8 cellular contexts compared by ENCODE assay signal in the genomic region with DNA sequence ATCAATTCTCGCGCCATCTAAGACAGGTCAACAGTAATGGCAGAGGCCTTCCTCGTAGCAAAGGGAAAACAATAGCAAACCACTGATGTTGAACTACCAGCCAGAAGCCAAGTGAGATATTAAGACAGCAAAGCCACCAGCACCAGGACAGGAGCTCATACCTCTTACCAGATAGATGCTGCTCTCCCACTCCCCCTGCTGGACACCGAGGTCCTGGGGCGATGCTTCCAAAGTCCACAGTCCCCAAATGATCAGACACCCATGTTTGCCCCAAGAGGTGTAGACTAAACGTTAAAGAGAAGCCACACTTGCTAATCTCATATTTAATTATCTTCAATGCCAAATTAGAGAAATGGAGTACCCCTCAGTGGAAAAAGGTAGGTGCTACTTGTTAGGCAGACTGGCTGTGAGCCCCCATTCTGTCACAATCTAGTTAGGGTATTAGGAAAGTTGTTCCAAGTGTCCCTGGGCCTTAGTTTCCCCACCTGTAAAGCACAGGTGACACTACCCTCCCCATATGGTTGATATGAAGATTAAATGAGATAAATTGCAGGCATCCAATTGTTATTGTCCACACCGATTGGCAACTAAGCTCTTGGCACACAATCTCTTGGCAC. TPM values are rescaled to one million over a fixed set of nuclear protein-coding genes. Genes with fewer than 3 reads are reported as not detected.
DNase-seq lines count a peak whose midpoint lies in the region; ATAC-seq and TF ChIP-seq lines count a peak whose summit lies in the region.

No MANE protein-coding gene starts in this region.

- H3K27me3 ChIP-seq in BE2C: no peaks in the 10 kb centered on the region
- H3K27me3 ChIP-seq in gastroesophageal sphincter: no peaks in the 10 kb centered on the region

- WGBS in gastroesophageal sphincter (ENCODE audit: low coverage in 1 of 2), 2 donors: 44 to 57% methylated on average over 5 to 6 of the region's 7 CpGs

- no peak overlapping the region for H3K27ac ChIP-seq in gastroesophageal sphincter

- no peaks in the 10 kb centered on the region for H3K36me3 ChIP-seq in BE2C
- no peaks in the 10 kb centered on the region for H3K36me3 ChIP-seq in gastroesophageal sphincter

- no peak overlapping the region for H3K4me3 ChIP-seq in BE2C (ENCODE audit: low read depth, low read length)
- H3K4me3 ChIP-seq in gastroesophageal sphincter: no peak overlapping the region

- no peak for TF ChIP-seq POLR2A in gastroesophageal sphincter (IDR thresholded peaks at IDR 0.05)

- TF ChIP-seq CTCF in BE2C (IDR thresholded peaks at IDR 0.05; ENCODE audit: low read depth, low read length): peak; percentile 92
- peak; percentile 48 to 83 (median 56) for TF ChIP-seq CTCF in gastroesophageal sphincter (IDR thresholded peaks at IDR 0.05)

- TF ChIP-seq EP300 in gastroesophageal sphincter (IDR thresholded peaks at IDR 0.05): no peak

- DNase-seq in BE2C (peak; percentile 81), RPMI7951 (ENCODE audit: low read depth) (peak; percentile 74), activated T-helper 1 cell treated with Interleukin-2 at 50 U/mL for 16 hours (ENCODE audit: low read depth) (peak; percentile 35), pulmonary artery endothelial cell (ENCODE audit: low read depth, low spot score) (peak; percentile 22)

- no peaks in the 10 kb centered on the region for H3K4me1 ChIP-seq in BE2C
- no peaks in the 10 kb centered on the region for H3K4me1 ChIP-seq in gastroesophageal sphincter

- H3K9me3 ChIP-seq in BE2C: no peaks in the 10 kb centered on the region
- H3K9me3 ChIP-seq in gastroesophageal sphincter: no peaks in the 10 kb centered on the region

- ATAC-seq in GM18907 (IDR thresholded peaks at IDR 0.05; ENCODE audit: unreplicated experiment) (peak; percentile 74), HG03521 (IDR thresholded peaks at IDR 0.05; ENCODE audit: unreplicated experiment) (peak; percentile 80), gastroesophageal sphincter (peak; percentile 40), GM18519 (IDR thresholded peaks at IDR 0.05; ENCODE audit: low FRiP score, unreplicated experiment) (no peak)

RNA-seq across cellular contexts. Expression of gene TOMM7, which starts 39.9 kb away (rescaled TPM):
- 1,027 TPM for polyA plus RNA-seq in BE2C (2012; ENCODE audit: insufficient read depth, insufficient read length, low read depth)
- 356 and 425 TPM in 2 replicates for total RNA-seq in RPMI7951 (2014; rRNA removed; shearing (Covaris generic))
- 100 to 1,000 TPM; 121 to 340 (median 231) TPM for total RNA-seq in gastroesophageal sphincter
- 116 and 162 TPM in 2 replicates for total RNA-seq in pulmonary artery endothelial cell

RNA-seq across cellular contexts. Expression of gene IL6, which starts 55.7 kb away (rescaled TPM):
- polyA plus RNA-seq in BE2C (2012; ENCODE audit: insufficient read depth, insufficient read length, low read depth): not detected
- 11.4 and 14.3 TPM in 2 replicates for total RNA-seq in RPMI7951 (2014; rRNA removed; shearing (Covaris generic))
- total RNA-seq in gastroesophageal sphincter (10 to 100 TPM in 1 of 4 donors, under 1 TPM in 1, not detected in 2; 0.85 to 27.9 TPM), pulmonary artery endothelial cell (8.2 and 16.3 TPM in 2 replicates)

Comparison
In these comparisons a context has a peak if more than half of its experiments do, and no peak if none do; other contexts are left out.
1. DNase-seq: peak in every context shown above with its lines; median percentile 81 in BE2C; 74 in RPMI7951; 35 in activated T-helper 1 cell treated with Interleukin-2 at 50 U/mL for 16 hours; 22 in pulmonary artery endothelial cell.